9 cellular contexts compared by ENCODE assay signal in the genomic region with DNA sequence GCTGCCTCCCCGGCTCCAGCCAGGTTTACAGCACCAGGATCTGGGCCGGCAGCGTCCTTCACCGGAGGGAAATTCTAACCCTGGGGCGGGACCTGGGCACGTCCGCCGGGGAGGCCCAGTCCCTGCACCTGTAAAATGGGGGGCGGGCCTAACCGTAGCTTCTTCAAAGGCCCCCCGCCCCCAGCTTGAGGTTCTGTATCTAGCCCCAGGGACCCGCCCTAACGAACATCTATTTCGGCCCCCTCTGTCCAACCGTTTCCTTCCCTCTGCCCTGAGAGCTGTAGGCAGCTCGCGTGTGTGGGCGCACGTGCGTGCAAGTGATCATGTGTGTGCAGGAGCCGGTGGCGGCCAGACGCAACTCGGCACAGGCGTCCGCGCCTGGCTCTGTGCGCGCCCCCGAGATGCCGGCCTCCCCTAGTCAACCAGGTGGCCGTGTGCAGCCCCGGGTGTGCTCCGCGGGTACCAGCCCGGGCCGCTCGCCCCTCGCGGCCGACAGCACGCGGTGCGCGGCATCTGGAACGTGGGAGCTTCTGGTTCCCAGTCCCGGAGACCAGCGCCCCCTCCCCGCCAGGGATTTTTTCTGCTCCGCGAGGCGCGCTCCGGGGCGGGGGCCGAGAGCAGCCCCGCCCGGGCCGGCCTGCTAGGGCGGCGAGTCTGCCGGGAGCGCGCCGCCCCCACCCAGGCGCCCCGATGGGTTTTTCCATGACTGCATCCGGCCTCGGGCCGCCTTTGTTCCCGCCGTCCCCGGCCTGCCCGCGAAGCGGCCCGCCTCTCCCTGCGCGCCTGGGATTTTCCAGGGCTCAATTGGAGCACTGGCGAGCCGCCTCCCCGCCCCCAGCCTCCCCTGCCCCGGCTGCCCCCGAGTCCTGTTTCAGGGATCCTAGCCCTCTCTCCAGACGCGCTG. TPM values are rescaled to one million over a fixed set of nuclear protein-coding genes. Genes with fewer than 3 reads are reported as not detected.
DNase-seq lines count a peak whose midpoint lies in the region; ATAC-seq and TF ChIP-seq lines count a peak whose summit lies in the region.
"Had no signal": no experiment of that assay in that cellular context is flagged by ENCODE, and none has a peak within 500 bp of the region (broad histone marks: within the 10 kb centered on the region; RNA-seq: fewer than 3 reads in every experiment).

No MANE protein-coding gene starts in this region.

- H3K27ac Mint-ChIP-seq in activated CD8-positive, alpha-beta T cell treated with anti-CD3 and anti-CD28 coated beads for 36 hours, result peak overlapping the region; percentile 99
- peak overlapping the region; percentile 97 for H3K27ac Mint-ChIP-seq in memory B cell

- no peaks in the 10 kb centered on the region for H3K27me3 Mint-ChIP-seq in activated CD8-positive, alpha-beta T cell treated with anti-CD3 and anti-CD28 coated beads for 36 hours
- no peaks in the 10 kb centered on the region for H3K27me3 Mint-ChIP-seq in memory B cell

- peak; percentile 92 for DNase-seq in AG20443 (ENCODE audit: low spot score)
- DNase-seq in NCI-H524 treated with DMSO at 0.1 percent for 48 hours (lab: John Stamatoyannopoulos, UW), result peak; percentile 42
- DNase-seq in activated CD8-positive, alpha-beta T cell treated with anti-CD3 and anti-CD28 coated beads for 36 hours, result peak; percentile 99
- DNase-seq in effector CD8-positive, alpha-beta T cell (lab: John Stamatoyannopoulos, UW), result peak; percentile 28
- peak; percentile 81 for DNase-seq in memory B cell (ENCODE audit: low spot score in 2 of 2)
- peak; percentile 62 to 81 (median 74) for DNase-seq in stimulated activated CD4-positive, alpha-beta T cell treated with anti-CD3 and anti-CD28 coated beads, TNF-alpha, amount 100 ng/mL, for 4 hours (ENCODE audit: low read depth in 3 of 3)

- POLR2A ChIA-PET in activated CD8-positive, alpha-beta T cell treated with anti-CD3 and anti-CD28 coated beads for 36 hours (lab: Charles Lee), result interaction anchor here (0.6 to 10.0 kb wide), 31 partner anchors 8 to 209 kb away, joined by 3 to 166 read pairs (median 5); partner anchors contain the start of genes COPS7B, NCL and PTMA

- H3K4me1 Mint-ChIP-seq in activated CD8-positive, alpha-beta T cell treated with anti-CD3 and anti-CD28 coated beads for 36 hours (ENCODE audit: low read depth), result peaks cover 49% of the 10 kb centered on the region
- peaks cover 26% of the 10 kb centered on the region for H3K4me1 Mint-ChIP-seq in memory B cell

- H3K4me3 Mint-ChIP-seq in activated CD8-positive, alpha-beta T cell treated with anti-CD3 and anti-CD28 coated beads for 36 hours, result peak overlapping the region; percentile 87
- H3K4me3 Mint-ChIP-seq in memory B cell, result peak overlapping the region; percentile 93

- TF ChIP-seq CTCF in activated CD8-positive, alpha-beta T cell treated with anti-CD3 and anti-CD28 coated beads for 36 hours (IDR thresholded peaks at IDR 0.05), result no peak

- CTCF ChIA-PET in activated CD8-positive, alpha-beta T cell treated with anti-CD3 and anti-CD28 coated beads for 36 hours (lab: Charles Lee), result interaction anchor here (0.6 to 10.1 kb wide), 21 partner anchors 7 to 182 kb away, joined by 3 to 236 read pairs (median 4); partner anchors contain the start of genes NCL and PTMA

- intact Hi-C loops in activated CD8-positive, alpha-beta T cell treated with anti-CD3 and anti-CD28 coated beads for 36 hours (cut with micrococcal nuclease), result loop anchor here (2.0 to 5.0 kb wide), 3 partner anchors 61 to 168 kb away; partner anchors contain the start of gene PDE6D

- ATAC-seq in GM18870 (IDR thresholded peaks at IDR 0.05; ENCODE audit: unreplicated experiment), result peak; percentile 62
- ATAC-seq in HG03095 (IDR thresholded peaks at IDR 0.05; ENCODE audit: unreplicated experiment), result peak; percentile 65
- peak; percentile 66 for ATAC-seq in activated CD8-positive, alpha-beta T cell treated with anti-CD3 and anti-CD28 coated beads for 36 hours
- ATAC-seq in memory B cell (ENCODE audit: low read depth), result peak; percentile 76

- no peaks in the 10 kb centered on the region for H3K9me3 Mint-ChIP-seq in activated CD8-positive, alpha-beta T cell treated with anti-CD3 and anti-CD28 coated beads for 36 hours
- H3K9me3 Mint-ChIP-seq in memory B cell, result no peaks in the 10 kb centered on the region

- no peaks in the 10 kb centered on the region for H3K36me3 Mint-ChIP-seq in activated CD8-positive, alpha-beta T cell treated with anti-CD3 and anti-CD28 coated beads for 36 hours (ENCODE audit: low read depth)
- no peaks in the 10 kb centered on the region for H3K36me3 Mint-ChIP-seq in memory B cell

RNA-seq across cellular contexts. Expression of gene TEX44, which starts 21.2 kb away (rescaled TPM):
- not detected for total RNA-seq in activated CD8-positive, alpha-beta T cell treated with anti-CD3 and anti-CD28 coated beads for 36 hours
- total RNA-seq: T-helper 2 cell treated with Interferon-gamma antibody and Interleukin-4, amounts not matched to agents 100 ng/mL and 5 ng/mL, for 36 hours had no signal

Comparison
In these comparisons a context has a peak if more than half of its experiments do, and no peak if none do; other contexts are left out.
1. Peak in every context shown above with its lines: DNase-seq and ATAC-seq.
2. DNase-seq: peak in every context shown above with its lines; median percentile 99 in activated CD8-positive, alpha-beta T cell treated with anti-CD3 and anti-CD28 coated beads for 36 hours; 92 in AG20443; 81 in memory B cell; 74 in stimulated activated CD4-positive, alpha-beta T cell treated with anti-CD3 and anti-CD28 coated beads, TNF-alpha, amount 100 ng/mL, for 4 hours; 42 in NCI-H524 treated with DMSO at 0.1 percent for 48 hours; 28 in effector CD8-positive, alpha-beta T cell.